Comparison of ENCODE assay signal across 23 cellular contexts in the genomic region with DNA sequence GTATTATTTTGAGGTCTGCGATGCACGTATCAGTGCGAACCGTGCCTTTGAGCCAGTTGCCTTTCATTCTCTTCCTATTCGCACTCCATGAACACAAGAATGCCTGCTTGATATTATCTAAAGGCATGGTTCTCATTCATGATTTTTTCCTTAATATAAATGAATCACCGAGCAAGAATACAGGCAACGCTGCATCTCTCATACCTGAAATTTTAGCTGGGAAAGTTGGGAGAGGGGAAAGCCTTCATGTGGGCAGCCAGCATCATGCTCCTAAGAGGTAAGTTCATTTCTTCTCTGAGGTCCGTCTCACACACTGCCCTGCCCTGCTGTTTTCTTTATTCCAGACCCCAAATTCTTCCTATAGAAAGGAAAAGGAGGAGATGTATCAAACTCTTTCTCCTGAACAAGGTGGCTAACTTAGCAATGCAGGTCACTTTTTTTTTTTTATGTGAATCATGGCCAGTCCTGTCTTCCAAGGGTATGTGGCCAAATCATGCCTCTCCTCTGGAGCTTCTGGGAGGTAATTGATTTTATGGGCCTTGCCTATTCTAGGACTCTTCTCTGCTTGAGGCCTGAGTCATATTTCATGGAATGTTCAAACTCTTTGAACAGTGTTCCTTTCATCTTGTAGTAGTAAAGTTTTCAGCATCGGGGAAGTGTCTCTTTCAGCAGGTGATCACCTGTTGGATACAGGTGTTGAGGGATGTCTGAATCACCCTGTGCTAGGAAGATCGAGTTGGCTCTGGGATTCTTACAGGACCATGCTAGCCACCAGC. TPM values are rescaled to one million over a fixed set of nuclear protein-coding genes. Genes with fewer than 3 reads are reported as not detected.
DNase-seq lines count a peak whose midpoint lies in the region; ATAC-seq and TF ChIP-seq lines count a peak whose summit lies in the region.
"Had no signal": no experiment of that assay in that cellular context is flagged by ENCODE, and none has a peak within 500 bp of the region (broad histone marks: within the 10 kb centered on the region; RNA-seq: fewer than 3 reads in every experiment).

No MANE protein-coding gene starts in this region.

- no peaks in the 10 kb centered on the region for H3K9me3 Mint-ChIP-seq in natural killer cell
- H3K9me3 Mint-ChIP-seq in natural killer cell treated with Interleukin-12 subunit alpha and Interleukin-12 subunit beta and Interleukin-15 and Interleukin-18, amount 100 ng/mL, for 72 hours = no peaks in the 10 kb centered on the region
- H3K9me3 Mint-ChIP-seq: H9 had no signal

- DNase-seq in natural killer cell (no peak), epithelial cell of esophagus (ENCODE audit: low read depth) (peak; percentile 5), mucosa of gallbladder (ENCODE audit: low spot score) (peak; percentile 5), thyroid gland (no peak), NCI-H226 (no peak)
- DNase-seq in natural killer cell treated with Interleukin-12 subunit alpha and Interleukin-12 subunit beta and Interleukin-15 and Interleukin-18, amount 100 ng/mL, for 72 hours (ENCODE audit: low spot score) = no peak
- DNase-seq: DMS153, DND-41, GM23248, H9, KBM-7, MG63, NCI-H1105 treated with DMSO at 0.1 percent for 48 hours, NCI-H146, NCI-H1930, NCI-H2107, NCI-H446 treated with DMSO at 0.1 percent for 48 hours, NCI-H526, Peyer's patch, SHP77 treated with DMSO at 0.1 percent for 48 hours had no signal

- H3K36me3 Mint-ChIP-seq in natural killer cell = no peaks in the 10 kb centered on the region
- H3K36me3 Mint-ChIP-seq in natural killer cell treated with Interleukin-12 subunit alpha and Interleukin-12 subunit beta and Interleukin-15 and Interleukin-18, amount 100 ng/mL, for 72 hours = no peaks in the 10 kb centered on the region

- WGBS in thyroid gland, 2 donors = 91 to 93% methylated on average over 10 of the region's 10 CpGs

- H3K27ac ChIP-seq in thyroid gland = no peak overlapping the region
- H3K27ac ChIP-seq: GM23248, Peyer's patch had no signal

- no peaks in the 10 kb centered on the region for H3K27me3 ChIP-seq in thyroid gland
- H3K27me3 ChIP-seq: Peyer's patch had no signal

- H3K4me3 ChIP-seq in epithelial cell of esophagus (ENCODE audit: low read length) (no peak overlapping the region), thyroid gland (replicated peaks in 1 of 3) (no peak overlapping the region)
- H3K4me3 ChIP-seq: GM23248, MG63, Peyer's patch had no signal

- H3K4me1 ChIP-seq in thyroid gland = peaks cover 6 to 16% of the 10 kb centered on the region in 2 donors

- no peak overlapping the region for H3K27ac Mint-ChIP-seq in natural killer cell
- H3K27ac Mint-ChIP-seq in natural killer cell treated with Interleukin-12 subunit alpha and Interleukin-12 subunit beta and Interleukin-15 and Interleukin-18, amount 100 ng/mL, for 72 hours = no peak overlapping the region
- H3K27ac Mint-ChIP-seq: H9 had no signal

- ATAC-seq in natural killer cell (no peak), HG03354 (IDR thresholded peaks at IDR 0.05; ENCODE audit: poor library complexity, severe bottlenecking, unreplicated experiment) (no peak)
- ATAC-seq in natural killer cell treated with Interleukin-12 subunit alpha and Interleukin-12 subunit beta and Interleukin-15 and Interleukin-18, amount 100 ng/mL, for 72 hours = no peak

- H3K27me3 Mint-ChIP-seq in natural killer cell (ENCODE audit: low read depth in 2 of 2) = peaks cover 21 to 41% of the 10 kb centered on the region in 2 donors
- peaks cover 16 to 25% of the 10 kb centered on the region in 2 donors for H3K27me3 Mint-ChIP-seq in natural killer cell treated with Interleukin-12 subunit alpha and Interleukin-12 subunit beta and Interleukin-15 and Interleukin-18, amount 100 ng/mL, for 72 hours

- TF ChIP-seq CTCF in natural killer cell (IDR thresholded peaks at IDR 0.05) (no peak), epithelial cell of esophagus (IDR thresholded peaks at IDR 0.05; ENCODE audit: insufficient read depth, low read depth, low read length, missing control alignments) (no peak), thyroid gland (IDR thresholded peaks at IDR 0.05) (no peak)

- peaks cover 7 to 23% of the 10 kb centered on the region in 2 donors for H3K4me1 Mint-ChIP-seq in natural killer cell
- H3K4me1 Mint-ChIP-seq in natural killer cell treated with Interleukin-12 subunit alpha and Interleukin-12 subunit beta and Interleukin-15 and Interleukin-18, amount 100 ng/mL, for 72 hours (ENCODE audit: low read depth in 2 of 2) = peaks cover 7 to 21% of the 10 kb centered on the region in 2 donors

- H3K4me3 Mint-ChIP-seq in natural killer cell = peak overlapping the region; percentile 29
- H3K4me3 Mint-ChIP-seq in natural killer cell treated with Interleukin-12 subunit alpha and Interleukin-12 subunit beta and Interleukin-15 and Interleukin-18, amount 100 ng/mL, for 72 hours = no peak overlapping the region
- H3K4me3 Mint-ChIP-seq: H9 had no signal

- H3K9me3 ChIP-seq in thyroid gland = no peaks in the 10 kb centered on the region
- H3K9me3 ChIP-seq: MG63, Peyer's patch had no signal

- TF ChIP-seq POLR2A in thyroid gland (IDR thresholded peaks at IDR 0.05) = no peak

- no peaks in the 10 kb centered on the region for H3K36me3 ChIP-seq in thyroid gland
- H3K36me3 ChIP-seq: MG63, Peyer's patch had no signal

- intact Hi-C loops in natural killer cell (cut with micrococcal nuclease) = no loop called here
- intact Hi-C loops in thyroid gland (cut with DNase I) = loop anchor here (5.0 kb wide), 1 partner anchor 83 kb away; a partner anchor contains a TSS

RNA-seq across cellular contexts. Expression of a gene that starts 3.2 kb away (rescaled TPM):
- 1 to 10 TPM in 1 of 3 donors, under 1 TPM in 2; 0.57 to 3.3 (median 0.61) TPM for total RNA-seq in natural killer cell
- 10 to 100 TPM in 1 of 2 donors, 1 to 10 TPM in 1; 1.7 to 15.0 TPM for total RNA-seq in natural killer cell treated with Interleukin-12 subunit alpha and Interleukin-12 subunit beta and Interleukin-15 and Interleukin-18, amount 100 ng/mL, for 72 hours
- 8.8 TPM for total RNA-seq in mucosa of gallbladder
- 10 to 100 TPM; 13.4 to 31.6 (median 25.8) TPM for total RNA-seq in thyroid gland
- total RNA-seq: GM23248, LHCN-M2 had no signal

RNA-seq across cellular contexts. Expression of a gene that starts 58.8 kb away (rescaled TPM):
- total RNA-seq in natural killer cell = under 1 TPM in 1 of 3 donors, not detected in 2; 0.38 TPM
- total RNA-seq in natural killer cell treated with Interleukin-12 subunit alpha and Interleukin-12 subunit beta and Interleukin-15 and Interleukin-18, amount 100 ng/mL, for 72 hours = 1 to 10 TPM in 1 of 2 donors, not detected in 1; 1.9 TPM
- not detected for total RNA-seq in mucosa of gallbladder
- total RNA-seq in thyroid gland = 1 to 10 TPM in 2 of 4 donors, under 1 TPM in 2; 0.63 to 2.0 (median 0.94) TPM
- total RNA-seq: A172, GM23248, LHCN-M2, Peyer's patch had no signal

Comparison
In these comparisons a context has a peak if more than half of its experiments do, and no peak if none do; other contexts are left out.
1. DNase-seq: peak in epithelial cell of esophagus (single experiment) and mucosa of gallbladder (single experiment); none in natural killer cell (single experiment), natural killer cell treated with Interleukin-12 subunit alpha and Interleukin-12 subunit beta and Interleukin-15 and Interleukin-18, amount 100 ng/mL, for 72 hours (single experiment), thyroid gland (0 of 2) and NCI-H226 (single experiment).